Comparison of ENCODE assay signal across 19 cellular contexts in the genomic region with DNA sequence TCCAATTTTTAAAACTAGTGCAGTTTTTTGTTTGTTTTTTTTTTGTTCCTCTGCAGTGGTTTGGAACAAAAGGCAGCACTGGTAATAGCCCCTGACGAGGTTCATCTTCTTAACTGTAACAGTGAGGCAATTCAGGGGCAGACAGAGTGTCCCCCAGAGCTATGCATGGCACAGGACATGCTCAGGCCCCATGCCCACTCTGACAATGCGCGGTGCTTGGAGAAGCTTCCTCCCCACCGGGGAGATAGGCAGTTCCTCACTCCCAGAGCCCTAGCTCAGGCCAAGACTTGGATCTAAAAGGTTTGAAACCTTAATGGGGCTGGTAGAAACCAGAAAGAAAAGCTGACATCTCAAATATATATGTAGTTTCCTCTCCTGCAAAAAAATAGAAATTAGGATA. TPM values are rescaled to one million over a fixed set of nuclear protein-coding genes. Genes with fewer than 3 reads are reported as not detected.
DNase-seq lines count a peak whose midpoint lies in the region; ATAC-seq and TF ChIP-seq lines count a peak whose summit lies in the region.
"Had no signal": no experiment of that assay in that cellular context is flagged by ENCODE, and none has a peak within 500 bp of the region (broad histone marks: within the 10 kb centered on the region; RNA-seq: fewer than 3 reads in every experiment).

No MANE protein-coding gene starts in this region.

- H3K9me3 ChIP-seq in psoas muscle: no peaks in the 10 kb centered on the region
- H3K9me3 ChIP-seq: A549; BLaER1 treated with 17β-estradiol and CSF1 and Interleukin-3, amounts not matched to agents 10 nM and 100 nM; Caco-2 had no signal

- H3K27me3 ChIP-seq in psoas muscle (ENCODE audit: insufficient read depth in 3 of 3, low read length in 2 of 3): no peaks in the 10 kb centered on the region
- H3K27me3 ChIP-seq: BLaER1 treated with 17β-estradiol and CSF1 and Interleukin-3, amounts not matched to agents 10 nM and 100 nM had no signal

- no peaks in the 10 kb centered on the region for H3K36me3 ChIP-seq in psoas muscle (ENCODE audit: insufficient read depth in 1 of 2, low read depth in 1 of 2)
- H3K36me3 ChIP-seq: BLaER1 treated with 17β-estradiol and CSF1 and Interleukin-3, amounts not matched to agents 10 nM and 100 nM had no signal

- peak in 3 of 4 donors; percentile 57 to 70 (median 65) for ATAC-seq in psoas muscle
- ATAC-seq: A549; CD8-positive, alpha-beta T cell had no signal

- in situ Hi-C loops in G401 (cut with HindIII; ENCODE audit: low sequenced_read_pairs): no loop called here

- TF ChIP-seq CTCF in psoas muscle (IDR thresholded peaks at IDR 0.05): no peak

- intact Hi-C loops in psoas muscle (cut with DNase I): no loop called here

- WGBS in psoas muscle, 3 donors: 25 to 52% (median 42%) methylated on average over 4 of the region's 4 CpGs

- no peak overlapping the region for H3K4me3 ChIP-seq in psoas muscle
- H3K4me3 ChIP-seq: A549; BLaER1 treated with 17β-estradiol and CSF1 and Interleukin-3, amounts not matched to agents 10 nM and 100 nM had no signal

- H3K4me1 ChIP-seq in psoas muscle: peaks cover 12% of the 10 kb centered on the region
- H3K4me1 ChIP-seq: A549, Caco-2 had no signal

- H3K27ac ChIP-seq in psoas muscle: no peak overlapping the region
- H3K27ac ChIP-seq: 22Rv1; A549; BLaER1 treated with 17β-estradiol and CSF1 and Interleukin-3, amounts not matched to agents 10 nM and 100 nM; C4-2B had no signal

- DNase-seq in G401 (ENCODE audit: low spot score) (peak; percentile 69), cerebellar cortex (ENCODE audit: low spot score) (peak; percentile 57), psoas muscle (peak in 1 of 2 donors; percentile 50), activated gamma-delta T cell treated with Interleukin-2 at 50 U/mL for 16 hours (no peak), DMS153 (lab: John Stamatoyannopoulos, UW) (no peak)
- no peak for DNase-seq in central memory CD4-positive, alpha-beta T cell
- DNase-seq: AML-193; Caco-2; Calu3; CD4-positive, alpha-beta T cell; CD8-positive, alpha-beta T cell; DMS53; DMS79; DND-41; GF-D8 had no signal

RNA-seq across cellular contexts. Expression of a gene that starts 17.9 kb away (rescaled TPM):
- total RNA-seq in G401 (2014; rRNA removed; shearing (Covaris generic)): 0.31 TPM in 1 of 2 replicates, not detected in the other
- 10 to 100 TPM; 11.3 to 12.5 (median 12.3) TPM for total RNA-seq in psoas muscle
- 1 to 10 TPM; 2.3 to 6.5 (median 6.5) TPM for polyA plus RNA-seq in psoas muscle

Comparison
In these comparisons a context has a peak if more than half of its experiments do, and no peak if none do; other contexts are left out.
1. DNase-seq: peak in G401 (single experiment) and cerebellar cortex (single experiment); none in activated gamma-delta T cell treated with Interleukin-2 at 50 U/mL for 16 hours (single experiment), central memory CD4-positive, alpha-beta T cell (single experiment) and DMS153 (single experiment).